In genomic region chr13:51177188-51177587, GRCh38 we compare ENCODE assay signal across 26 cellular contexts. TPM values are rescaled to one million over a fixed set of nuclear protein-coding genes. Genes with fewer than 3 reads are reported as not detected.
"Had no signal": no experiment of that assay in that cellular context is flagged by ENCODE, and none has a peak within 500 bp of the region (broad histone marks: within the 10 kb centered on the region; RNA-seq: fewer than 3 reads in every experiment).

No MANE protein-coding gene starts in this region.

- DNase-seq: activated CD4-positive, alpha-beta T cell treated with anti-CD3 and anti-CD28 coated beads for 48 hours; activated CD4-positive, alpha-beta T cell treated with anti-CD3 and anti-CD28 coated beads, Interleukin-2, amount 50 U/mL, for 1 hour; activated CD4-positive, alpha-beta T cell treated with anti-CD3 and anti-CD28 coated beads, Interleukin-2, amount 50 U/mL, for 48 hours; activated CD8-positive, alpha-beta memory T cell treated with anti-CD3 and anti-CD28 coated beads for 24 hours; activated CD8-positive, alpha-beta T cell treated with anti-CD3 and anti-CD28 coated beads for 36 hours; activated effector memory CD4-positive, alpha-beta T cell treated with Interleukin-2 at 50 U/mL for 16 hours; activated naive CD4-positive, alpha-beta T cell treated with anti-CD3 and anti-CD28 coated beads for 36 hours; activated naive CD8-positive, alpha-beta T cell treated with anti-CD3 and anti-CD28 coated beads for 36 hours; activated naive CD8-positive, alpha-beta T cell treated with anti-CD3 and anti-CD28 coated beads, Interleukin-2, amount 50 U/mL, for 24 hours; activated T-cell treated with anti-CD3 and anti-CD28 coated beads, Interleukin-2, amount 50 U/mL, for 4 hours; adrenal gland; amygdala; aorta; body of pancreas; caudate nucleus; cortex of kidney; dermis blood vessel endothelial cell; effector CD4-positive, alpha-beta T cell; effector memory CD8-positive, alpha-beta T cell; foreskin fibroblast; head of caudate nucleus; T-helper 2 cell had no signal

- H3K27ac Mint-ChIP-seq: activated CD8-positive, alpha-beta T cell treated with anti-CD3 and anti-CD28 coated beads for 36 hours; activated naive CD4-positive, alpha-beta T cell treated with anti-CD3 and anti-CD28 coated beads for 36 hours; activated naive CD4-positive, alpha-beta T cell treated with anti-CD3 and anti-CD28 coated beads, Interleukin-2, amount 50 U/mL, for 24 hours; activated naive CD8-positive, alpha-beta T cell treated with anti-CD3 and anti-CD28 coated beads for 36 hours; activated naive CD8-positive, alpha-beta T cell treated with anti-CD3 and anti-CD28 coated beads, Interleukin-2, amount 50 U/mL, for 24 hours; activated T-helper 17 cell treated with anti-CD3 and anti-CD28 coated beads, Interleukin-2, amount 50 U/mL, for 72 hours; effector memory CD8-positive, alpha-beta T cell had no signal

- H3K27me3 ChIP-seq: adrenal gland, body of pancreas had no signal

- H3K27ac ChIP-seq: adrenal gland, body of pancreas, epithelial cell of prostate had no signal

- H3K4me3 Mint-ChIP-seq: activated CD8-positive, alpha-beta T cell treated with anti-CD3 and anti-CD28 coated beads for 36 hours; activated naive CD4-positive, alpha-beta T cell treated with anti-CD3 and anti-CD28 coated beads for 36 hours; activated naive CD4-positive, alpha-beta T cell treated with anti-CD3 and anti-CD28 coated beads, Interleukin-2, amount 50 U/mL, for 24 hours; activated naive CD8-positive, alpha-beta T cell treated with anti-CD3 and anti-CD28 coated beads for 36 hours; activated naive CD8-positive, alpha-beta T cell treated with anti-CD3 and anti-CD28 coated beads, Interleukin-2, amount 50 U/mL, for 24 hours; activated T-cell treated with anti-CD3 and anti-CD28 coated beads, Interleukin-2, amount 50 U/mL, for 4 hours; activated T-helper 17 cell treated with anti-CD3 and anti-CD28 coated beads, Interleukin-2, amount 50 U/mL, for 72 hours; effector memory CD8-positive, alpha-beta T cell had no signal

- H3K4me1 ChIP-seq: adrenal gland, body of pancreas had no signal

- H3K9me3 Mint-ChIP-seq: activated CD8-positive, alpha-beta T cell treated with anti-CD3 and anti-CD28 coated beads for 36 hours; activated naive CD4-positive, alpha-beta T cell treated with anti-CD3 and anti-CD28 coated beads for 36 hours; activated naive CD4-positive, alpha-beta T cell treated with anti-CD3 and anti-CD28 coated beads, Interleukin-2, amount 50 U/mL, for 24 hours; activated naive CD8-positive, alpha-beta T cell treated with anti-CD3 and anti-CD28 coated beads, Interleukin-2, amount 50 U/mL, for 24 hours; activated T-cell treated with anti-CD3 and anti-CD28 coated beads, Interleukin-2, amount 50 U/mL, for 4 hours; activated T-helper 17 cell treated with anti-CD3 and anti-CD28 coated beads, Interleukin-2, amount 50 U/mL, for 72 hours; effector memory CD8-positive, alpha-beta T cell had no signal

- H3K36me3 Mint-ChIP-seq: activated naive CD4-positive, alpha-beta T cell treated with anti-CD3 and anti-CD28 coated beads, Interleukin-2, amount 50 U/mL, for 24 hours; activated naive CD8-positive, alpha-beta T cell treated with anti-CD3 and anti-CD28 coated beads for 36 hours had no signal

- H3K4me3 ChIP-seq: adrenal gland, body of pancreas had no signal

- H3K4me1 Mint-ChIP-seq: activated naive CD4-positive, alpha-beta T cell treated with anti-CD3 and anti-CD28 coated beads, Interleukin-2, amount 50 U/mL, for 24 hours; activated naive CD8-positive, alpha-beta T cell treated with anti-CD3 and anti-CD28 coated beads for 36 hours; activated naive CD8-positive, alpha-beta T cell treated with anti-CD3 and anti-CD28 coated beads, Interleukin-2, amount 50 U/mL, for 24 hours; activated T-helper 17 cell treated with anti-CD3 and anti-CD28 coated beads, Interleukin-2, amount 50 U/mL, for 72 hours had no signal

- ATAC-seq: activated CD4-positive, CD25-positive, alpha-beta regulatory T cell treated with anti-CD3 and anti-CD28 coated beads, Interleukin-2, amount 50 U/mL, for 24 hours; activated CD8-positive, alpha-beta T cell treated with anti-CD3 and anti-CD28 coated beads for 36 hours; activated naive CD8-positive, alpha-beta T cell treated with anti-CD3 and anti-CD28 coated beads, Interleukin-2, amount 50 U/mL, for 24 hours; activated T-cell treated with anti-CD3 and anti-CD28 coated beads, Interleukin-2, amount 50 U/mL, for 4 hours; activated T-helper 17 cell treated with anti-CD3 and anti-CD28 coated beads, Interleukin-2, amount 50 U/mL, for 72 hours; body of pancreas; effector memory CD8-positive, alpha-beta T cell had no signal

- H3K9me3 ChIP-seq: adrenal gland, body of pancreas had no signal

- H3K36me3 ChIP-seq: adrenal gland had no signal

RNA-seq across cellular contexts. Expression of gene FAM124A, which starts 45.0 kb away (rescaled TPM):
- total RNA-seq: activated naive CD4-positive, alpha-beta T cell treated with anti-CD3 and anti-CD28 coated beads for 36 hours had no signal
